ENCODE assay signal across 9 cellular contexts in genomic region chr6:38058022-38058421, GRCh38.
DNase-seq lines count a peak whose midpoint lies in the region; ATAC-seq and TF ChIP-seq lines count a peak whose summit lies in the region.
"Had no signal": no experiment of that assay in that cellular context is flagged by ENCODE, and none has a peak within 500 bp of the region (broad histone marks: within the 10 kb centered on the region; RNA-seq: fewer than 3 reads in every experiment).

No MANE protein-coding gene starts in this region.

- CTCF ChIA-PET in CD4-positive, alpha-beta T cell (lab: Charles Lee), result interaction anchor here (0.6 kb wide), 1 partner anchor 159 kb away, joined by 3 read pairs; no protein-coding TSS in a partner anchor

- no peak overlapping the region for H3K27ac ChIP-seq in CD4-positive, alpha-beta T cell (ENCODE audit: low read depth, low read length)
- H3K27ac ChIP-seq: SJSA1 had no signal

- peaks cover 44% of the 10 kb centered on the region for H3K4me1 Mint-ChIP-seq in CD4-positive, alpha-beta T cell (ENCODE audit: low read depth)
- H3K4me1 Mint-ChIP-seq in natural killer cell, result peaks cover 47 to 53% of the 10 kb centered on the region in 2 donors

- intact Hi-C loops in CD4-positive, alpha-beta T cell (cut with DNase I, micrococcal nuclease), result no loop called here
- intact Hi-C loops in natural killer cell (cut with micrococcal nuclease), result no loop called here

- no peak for TF ChIP-seq CTCF in CD4-positive, alpha-beta T cell (IDR thresholded peaks at IDR 0.05)
- no peak for TF ChIP-seq CTCF in natural killer cell (IDR thresholded peaks at IDR 0.05)

- no peak overlapping the region for H3K27ac Mint-ChIP-seq in CD4-positive, alpha-beta T cell
- peak overlapping the region; percentile 1 to 2 for H3K27ac Mint-ChIP-seq in natural killer cell

- POLR2A ChIA-PET in CD4-positive, alpha-beta T cell (lab: Charles Lee), result no interaction called here

- H3K9me3 ChIP-seq in CD4-positive, alpha-beta T cell (ENCODE audit: control insufficient read depth, low read length), result no peaks in the 10 kb centered on the region
- H3K9me3 ChIP-seq: SJSA1 had no signal

- peaks cover 26% of the 10 kb centered on the region for H3K36me3 Mint-ChIP-seq in CD4-positive, alpha-beta T cell (ENCODE audit: low read depth)
- no peaks in the 10 kb centered on the region for H3K36me3 Mint-ChIP-seq in natural killer cell

- no peaks in the 10 kb centered on the region for H3K27me3 Mint-ChIP-seq in CD4-positive, alpha-beta T cell
- no peaks in the 10 kb centered on the region for H3K27me3 Mint-ChIP-seq in natural killer cell (ENCODE audit: low read depth in 2 of 2)

- DNase-seq in CD4-positive, alpha-beta T cell, result peak in 2 of 10 experiments; percentile 2 to 4
- DNase-seq in activated CD8-positive, alpha-beta memory T cell treated with anti-CD3 and anti-CD28 coated beads, Interleukin-2, amount 50 U/mL, for 24 hours (ENCODE audit: extremely low read depth), result peak; percentile 21
- no peak for DNase-seq in natural killer cell
- DNase-seq in HuH-7 (ENCODE audit: low spot score), result no peak
- DNase-seq in GF-D8 (lab: John Stamatoyannopoulos, UW), result no peak

- no peak overlapping the region for H3K4me3 Mint-ChIP-seq in CD4-positive, alpha-beta T cell
- no peak overlapping the region for H3K4me3 Mint-ChIP-seq in natural killer cell

- no peaks in the 10 kb centered on the region for H3K9me3 Mint-ChIP-seq in CD4-positive, alpha-beta T cell
- H3K9me3 Mint-ChIP-seq in natural killer cell, result no peaks in the 10 kb centered on the region

- no peaks in the 10 kb centered on the region for H3K27me3 ChIP-seq in CD4-positive, alpha-beta T cell (ENCODE audit: control insufficient read depth, insufficient read depth, low read length)
- H3K27me3 ChIP-seq: SJSA1 had no signal

- ATAC-seq in CD4-positive, alpha-beta T cell (ENCODE audit: poor library complexity), result peak; percentile 37
- ATAC-seq in HG02973 (IDR thresholded peaks at IDR 0.05; ENCODE audit: unreplicated experiment), result peak; percentile 60
- no peak for ATAC-seq in natural killer cell
- no peak for ATAC-seq in GM19455 (IDR thresholded peaks at IDR 0.05; ENCODE audit: unreplicated experiment)
- ATAC-seq in HG03039 (IDR thresholded peaks at IDR 0.05; ENCODE audit: unreplicated experiment), result no peak

Comparison
In these comparisons a context has a peak if more than half of its experiments do, and no peak if none do; other contexts are left out.
1. ATAC-seq: peak in CD4-positive, alpha-beta T cell (single experiment) and HG02973 (single experiment); none in natural killer cell (0 of 3), GM19455 (single experiment) and HG03039 (single experiment).